Comparison of ENCODE assay signal across 1 cellular context in the genomic region with DNA sequence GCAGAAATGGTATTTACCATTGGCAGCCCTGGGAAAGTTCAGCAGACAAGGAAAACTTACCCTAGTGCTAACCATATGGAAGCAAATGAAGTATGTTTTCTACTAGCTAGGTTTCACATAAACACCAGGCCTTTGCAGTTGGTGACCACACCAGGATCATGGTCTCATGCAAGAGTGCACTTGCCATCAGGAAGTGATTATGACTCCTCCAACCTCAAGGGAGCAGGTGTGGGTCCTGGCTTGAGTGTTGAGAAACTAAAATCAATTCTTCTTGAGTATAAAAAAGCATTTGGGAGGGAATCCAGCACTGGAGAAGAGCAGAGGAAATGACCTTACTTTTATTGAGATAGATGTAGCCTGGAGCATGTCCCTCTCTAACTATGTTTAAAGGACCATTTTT.
TF ChIP-seq lines count a peak whose summit lies in the region.

No MANE protein-coding gene starts in this region.

TF ChIP-seq in GM12878, 131 proteins besides CTCF, POLR2A, EP300 and RAD21 (continued from another document and continues in another):
- no peak for TF ChIP-seq NFXL1 (IDR thresholded peaks at IDR 0.05; ENCODE audit: borderline replicate concordance)
- TF ChIP-seq BCLAF1 (IDR thresholded peaks at IDR 0.05) = no peak
- TF ChIP-seq, protein P1, sequence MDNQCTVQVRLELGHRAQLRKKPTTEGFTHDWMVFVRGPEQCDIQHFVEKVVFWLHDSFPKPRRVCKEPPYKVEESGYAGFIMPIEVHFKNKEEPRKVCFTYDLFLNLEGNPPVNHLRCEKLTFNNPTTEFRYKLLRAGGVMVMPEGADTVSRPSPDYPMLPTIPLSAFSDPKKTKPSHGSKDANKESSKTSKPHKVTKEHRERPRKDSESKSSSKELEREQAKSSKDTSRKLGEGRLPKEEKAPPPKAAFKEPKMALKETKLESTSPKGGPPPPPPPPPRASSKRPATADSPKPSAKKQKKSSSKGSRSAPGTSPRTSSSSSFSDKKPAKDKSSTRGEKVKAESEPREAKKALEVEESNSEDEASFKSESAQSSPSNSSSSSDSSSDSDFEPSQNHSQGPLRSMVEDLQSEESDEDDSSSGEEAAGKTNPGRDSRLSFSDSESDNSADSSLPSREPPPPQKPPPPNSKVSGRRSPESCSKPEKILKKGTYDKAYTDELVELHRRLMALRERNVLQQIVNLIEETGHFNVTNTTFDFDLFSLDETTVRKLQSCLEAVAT (IDR thresholded peaks at IDR 0.05) = no peak
- TF ChIP-seq IRF4 (IDR thresholded peaks at IDR 0.05; ENCODE audit: low read depth, low read length) = peak; percentile 64; the same call in 1 of the 2 replicates
- TF ChIP-seq YY1 (IDR thresholded peaks at IDR 0.05; ENCODE audit: low read depth, low read length) = no peak
- peak; percentile 63; the same call in 1 of the 2 replicates for TF ChIP-seq CREB1 (IDR thresholded peaks at IDR 0.05; ENCODE audit: low read depth)
- TF ChIP-seq ASH2L (IDR thresholded peaks at IDR 0.05; ENCODE audit: borderline replicate concordance, low read depth) = no peak
- TF ChIP-seq, protein P2, sequence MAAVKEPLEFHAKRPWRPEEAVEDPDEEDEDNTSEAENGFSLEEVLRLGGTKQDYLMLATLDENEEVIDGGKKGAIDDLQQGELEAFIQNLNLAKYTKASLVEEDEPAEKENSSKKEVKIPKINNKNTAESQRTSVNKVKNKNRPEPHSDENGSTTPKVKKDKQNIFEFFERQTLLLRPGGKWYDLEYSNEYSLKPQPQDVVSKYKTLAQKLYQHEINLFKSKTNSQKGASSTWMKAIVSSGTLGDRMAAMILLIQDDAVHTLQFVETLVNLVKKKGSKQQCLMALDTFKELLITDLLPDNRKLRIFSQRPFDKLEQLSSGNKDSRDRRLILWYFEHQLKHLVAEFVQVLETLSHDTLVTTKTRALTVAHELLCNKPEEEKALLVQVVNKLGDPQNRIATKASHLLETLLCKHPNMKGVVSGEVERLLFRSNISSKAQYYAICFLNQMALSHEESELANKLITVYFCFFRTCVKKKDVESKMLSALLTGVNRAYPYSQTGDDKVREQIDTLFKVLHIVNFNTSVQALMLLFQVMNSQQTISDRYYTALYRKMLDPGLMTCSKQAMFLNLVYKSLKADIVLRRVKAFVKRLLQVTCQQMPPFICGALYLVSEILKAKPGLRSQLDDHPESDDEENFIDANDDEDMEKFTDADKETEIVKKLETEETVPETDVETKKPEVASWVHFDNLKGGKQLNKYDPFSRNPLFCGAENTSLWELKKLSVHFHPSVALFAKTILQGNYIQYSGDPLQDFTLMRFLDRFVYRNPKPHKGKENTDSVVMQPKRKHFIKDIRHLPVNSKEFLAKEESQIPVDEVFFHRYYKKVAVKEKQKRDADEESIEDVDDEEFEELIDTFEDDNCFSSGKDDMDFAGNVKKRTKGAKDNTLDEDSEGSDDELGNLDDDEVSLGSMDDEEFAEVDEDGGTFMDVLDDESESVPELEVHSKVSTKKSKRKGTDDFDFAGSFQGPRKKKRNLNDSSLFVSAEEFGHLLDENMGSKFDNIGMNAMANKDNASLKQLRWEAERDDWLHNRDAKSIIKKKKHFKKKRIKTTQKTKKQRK (IDR thresholded peaks at IDR 0.05; ENCODE audit: low read depth, low read length) = no peak
- peak; percentile 62 for TF ChIP-seq MEF2B (IDR thresholded peaks at IDR 0.05; ENCODE audit: partially characterized antibody, poor library complexity, severe bottlenecking)
- TF ChIP-seq ETV6 (conservative IDR thresholded peaks at IDR 0.05 in 1 of 2, IDR thresholded peaks at IDR 0.05 in 1 of 2; ENCODE audit: borderline replicate concordance in 1 of 2, low read depth in 1 of 2) = peak in 1 of 2 experiments; percentile 72; a peak in 1 of 4 replicates
- no peak for TF ChIP-seq MYC (IDR thresholded peaks at IDR 0.05; ENCODE audit: insufficient read depth, insufficient read length, insufficient replicate concordance, low read length, severe bottlenecking)
- TF ChIP-seq ZSCAN29 (IDR thresholded peaks at IDR 0.05) = no peak
- TF ChIP-seq KAT2A (conservative IDR thresholded peaks at IDR 0.05; ENCODE audit: control insufficient read depth, low read depth, low read length) = no peak
- no peak for TF ChIP-seq ESRRA (IDR thresholded peaks at IDR 0.05; ENCODE audit: low read length)
- TF ChIP-seq SPI1 (IDR thresholded peaks at IDR 0.05; ENCODE audit: borderline replicate concordance, insufficient read depth, low read depth, low read length) = peak; percentile 51; the same call in 1 of the 2 replicates
- TF ChIP-seq MYB (IDR thresholded peaks at IDR 0.05; ENCODE audit: borderline replicate concordance, low read depth, low read length) = no peak
- no peak for TF ChIP-seq KDM1A (IDR thresholded peaks at IDR 0.05; ENCODE audit: borderline replicate concordance)
- no peak for TF ChIP-seq SIN3A (IDR thresholded peaks at IDR 0.05; ENCODE audit: low read depth, low read length)
- TF ChIP-seq CHD2 (IDR thresholded peaks at IDR 0.05; ENCODE audit: borderline replicate concordance, low read depth, low read length) = no peak
- TF ChIP-seq, protein P3, sequence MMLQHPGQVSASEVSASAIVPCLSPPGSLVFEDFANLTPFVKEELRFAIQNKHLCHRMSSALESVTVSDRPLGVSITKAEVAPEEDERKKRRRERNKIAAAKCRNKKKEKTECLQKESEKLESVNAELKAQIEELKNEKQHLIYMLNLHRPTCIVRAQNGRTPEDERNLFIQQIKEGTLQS (IDR thresholded peaks at IDR 0.05; ENCODE audit: borderline replicate concordance, extremely low read depth, low read depth, low read length) = no peak
- TF ChIP-seq, protein P4, sequence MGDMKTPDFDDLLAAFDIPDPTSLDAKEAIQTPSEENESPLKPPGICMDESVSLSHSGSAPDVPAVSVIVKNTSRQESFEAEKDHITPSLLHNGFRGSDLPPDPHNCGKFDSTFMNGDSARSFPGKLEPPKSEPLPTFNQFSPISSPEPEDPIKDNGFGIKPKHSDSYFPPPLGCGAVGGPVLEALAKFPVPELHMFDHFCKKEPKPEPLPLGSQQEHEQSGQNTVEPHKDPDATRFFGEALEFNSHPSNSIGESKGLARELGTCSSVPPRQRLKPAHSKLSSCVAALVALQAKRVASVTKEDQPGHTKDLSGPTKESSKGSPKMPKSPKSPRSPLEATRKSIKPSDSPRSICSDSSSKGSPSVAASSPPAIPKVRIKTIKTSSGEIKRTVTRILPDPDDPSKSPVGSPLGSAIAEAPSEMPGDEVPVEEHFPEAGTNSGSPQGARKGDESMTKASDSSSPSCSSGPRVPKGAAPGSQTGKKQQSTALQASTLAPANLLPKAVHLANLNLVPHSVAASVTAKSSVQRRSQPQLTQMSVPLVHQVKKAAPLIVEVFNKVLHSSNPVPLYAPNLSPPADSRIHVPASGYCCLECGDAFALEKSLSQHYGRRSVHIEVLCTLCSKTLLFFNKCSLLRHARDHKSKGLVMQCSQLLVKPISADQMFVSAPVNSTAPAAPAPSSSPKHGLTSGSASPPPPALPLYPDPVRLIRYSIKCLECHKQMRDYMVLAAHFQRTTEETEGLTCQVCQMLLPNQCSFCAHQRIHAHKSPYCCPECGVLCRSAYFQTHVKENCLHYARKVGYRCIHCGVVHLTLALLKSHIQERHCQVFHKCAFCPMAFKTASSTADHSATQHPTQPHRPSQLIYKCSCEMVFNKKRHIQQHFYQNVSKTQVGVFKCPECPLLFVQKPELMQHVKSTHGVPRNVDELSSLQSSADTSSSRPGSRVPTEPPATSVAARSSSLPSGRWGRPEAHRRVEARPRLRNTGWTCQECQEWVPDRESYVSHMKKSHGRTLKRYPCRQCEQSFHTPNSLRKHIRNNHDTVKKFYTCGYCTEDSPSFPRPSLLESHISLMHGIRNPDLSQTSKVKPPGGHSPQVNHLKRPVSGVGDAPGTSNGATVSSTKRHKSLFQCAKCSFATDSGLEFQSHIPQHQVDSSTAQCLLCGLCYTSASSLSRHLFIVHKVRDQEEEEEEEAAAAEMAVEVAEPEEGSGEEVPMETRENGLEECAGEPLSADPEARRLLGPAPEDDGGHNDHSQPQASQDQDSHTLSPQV (IDR thresholded peaks at IDR 0.05) = no peak
- no peak for TF ChIP-seq NR2C1 (IDR thresholded peaks at IDR 0.05)
- peak; percentile 88 to 89 for TF ChIP-seq IKZF2 (IDR thresholded peaks at IDR 0.05)
- no peak for TF ChIP-seq HDAC6 (IDR thresholded peaks at IDR 0.05; ENCODE audit: unreplicated experiment)
- peak; percentile 87 for TF ChIP-seq CBFB (IDR thresholded peaks at IDR 0.05; ENCODE audit: low read depth)
- peak; percentile 81 for TF ChIP-seq CREM (IDR thresholded peaks at IDR 0.05; ENCODE audit: low read depth)
- no peak for TF ChIP-seq HDAC2 (IDR thresholded peaks at IDR 0.05)
- TF ChIP-seq PAX5 (IDR thresholded peaks at IDR 0.05; ENCODE audit: borderline replicate concordance, low read depth, low read length) = peak; percentile 87
- no peak for TF ChIP-seq IRF5 (IDR thresholded peaks at IDR 0.05; ENCODE audit: borderline replicate concordance)
- TF ChIP-seq BACH1 (IDR thresholded peaks at IDR 0.05; ENCODE audit: borderline replicate concordance) = no peak
- TF ChIP-seq ZNF274 (IDR thresholded peaks at IDR 0.05; ENCODE audit: insufficient read depth, insufficient read length) = no peak
- no peak for TF ChIP-seq SMARCA5 (IDR thresholded peaks at IDR 0.05)
- TF ChIP-seq ZBED1 (IDR thresholded peaks at IDR 0.05; ENCODE audit: borderline replicate concordance) = peak; percentile 96; the same call in 1 of the 2 replicates
- TF ChIP-seq RELB (IDR thresholded peaks at IDR 0.05; ENCODE audit: low read depth) = peak; percentile 38; the same call in 1 of the 2 replicates
- peak; percentile 99 for TF ChIP-seq RUNX3 (IDR thresholded peaks at IDR 0.05; ENCODE audit: low read length)
- TF ChIP-seq NR2C2 (IDR thresholded peaks at IDR 0.05; ENCODE audit: borderline replicate concordance, control insufficient read depth, insufficient read length, low read depth) = no peak
- no peak for TF ChIP-seq SMAD1 (IDR thresholded peaks at IDR 0.05; ENCODE audit: low read depth, partially characterized antibody)
- TF ChIP-seq HDGF (IDR thresholded peaks at IDR 0.05) = no peak
- TF ChIP-seq RFX5 (IDR thresholded peaks at IDR 0.05; ENCODE audit: low read depth, low read length) = no peak
- TF ChIP-seq NR2F1 (conservative IDR thresholded peaks at IDR 0.05) = no peak
- TF ChIP-seq ZNF384 (IDR thresholded peaks at IDR 0.05; ENCODE audit: borderline replicate concordance, low read depth, low read length) = no peak
- TF ChIP-seq TAF1 (IDR thresholded peaks at IDR 0.05; ENCODE audit: borderline replicate concordance, low read depth, low read length) = 0 out of 2 replicates have a peak, but pooled peaks have one; percentile 40
- TF ChIP-seq EZH2 (IDR thresholded peaks at IDR 0.05; ENCODE audit: borderline replicate concordance, control insufficient read depth, low read depth, low read length) = no peak
